ENCODE assay signal across 10 cellular contexts in genomic region chr2:233209117-233209977, GRCh38. TPM values are rescaled to one million over a fixed set of nuclear protein-coding genes. Genes with fewer than 3 reads are reported as not detected.
DNase-seq lines count a peak whose midpoint lies in the region; ATAC-seq and TF ChIP-seq lines count a peak whose summit lies in the region.
"Had no signal": no experiment of that assay in that cellular context is flagged by ENCODE, and none has a peak within 500 bp of the region (broad histone marks: within the 10 kb centered on the region; RNA-seq: fewer than 3 reads in every experiment).

No MANE protein-coding gene starts in this region.

- H3K4me3 Mint-ChIP-seq in activated CD8-positive, alpha-beta T cell treated with anti-CD3 and anti-CD28 coated beads for 36 hours: no peak overlapping the region

- peaks cover 32% of the 10 kb centered on the region for H3K4me1 ChIP-seq in cardiac muscle cell (ENCODE audit: low read depth)

- no peaks in the 10 kb centered on the region for H3K9me3 ChIP-seq in cardiac muscle cell (ENCODE audit: low read depth)

- H3K36me3 Mint-ChIP-seq in activated CD8-positive, alpha-beta T cell treated with anti-CD3 and anti-CD28 coated beads for 36 hours (ENCODE audit: low read depth): peaks cover 6% of the 10 kb centered on the region

- H3K36me3 ChIP-seq in cardiac muscle cell: no peaks in the 10 kb centered on the region

- H3K27ac ChIP-seq in cardiac muscle cell: peak overlapping the region; percentile 34

- H3K9me3 Mint-ChIP-seq in activated CD8-positive, alpha-beta T cell treated with anti-CD3 and anti-CD28 coated beads for 36 hours: no peaks in the 10 kb centered on the region
- H3K9me3 Mint-ChIP-seq: activated naive CD4-positive, alpha-beta T cell treated with anti-CD3 and anti-CD28 coated beads, Interleukin-2, amount 50 U/mL, for 72 hours had no signal

- intact Hi-C loops in Right ventricle myocardium inferior (cut with DNase I): no loop called here
- intact Hi-C loops in activated CD8-positive, alpha-beta T cell treated with anti-CD3 and anti-CD28 coated beads for 36 hours (cut with micrococcal nuclease): no loop called here

- POLR2A ChIA-PET in activated CD8-positive, alpha-beta T cell treated with anti-CD3 and anti-CD28 coated beads for 36 hours (lab: Charles Lee): interaction anchor here (0.9 to 1.6 kb wide), 2 partner anchors 19 to 59 kb away, joined by 3 read pairs; no protein-coding TSS in a partner anchor

- H3K27me3 Mint-ChIP-seq in activated CD8-positive, alpha-beta T cell treated with anti-CD3 and anti-CD28 coated beads for 36 hours: no peaks in the 10 kb centered on the region

- ATAC-seq in Right ventricle myocardium inferior: no peak
- no peak for ATAC-seq in activated CD8-positive, alpha-beta T cell treated with anti-CD3 and anti-CD28 coated beads for 36 hours
- no peak for ATAC-seq in HG02798 (IDR thresholded peaks at IDR 0.05; ENCODE audit: poor library complexity, unreplicated experiment)

- H3K4me3 ChIP-seq in cardiac muscle cell: no peak overlapping the region

- peaks cover 10% of the 10 kb centered on the region for H3K4me1 Mint-ChIP-seq in activated CD8-positive, alpha-beta T cell treated with anti-CD3 and anti-CD28 coated beads for 36 hours (ENCODE audit: low read depth)

- H3K27me3 ChIP-seq in cardiac muscle cell: no peaks in the 10 kb centered on the region

- H3K27ac Mint-ChIP-seq in activated CD8-positive, alpha-beta T cell treated with anti-CD3 and anti-CD28 coated beads for 36 hours: peak overlapping the region; percentile 9

- TF ChIP-seq CTCF in cardiac muscle cell (IDR thresholded peaks at IDR 0.05; ENCODE audit: low read depth, low read length): no peak
- TF ChIP-seq CTCF in activated CD8-positive, alpha-beta T cell treated with anti-CD3 and anti-CD28 coated beads for 36 hours (IDR thresholded peaks at IDR 0.05): no peak

- DNase-seq in cardiac muscle cell (ENCODE audit: low read depth in 1 of 2, low spot score in 1 of 2) (peak; percentile 56 to 76), Right ventricle myocardium inferior (ENCODE audit: missing footprints) (no peak), iPS-NIHi7 (ENCODE audit: extremely low spot score) (peak; percentile 86), superior temporal gyrus (ENCODE audit: extremely low spot score) (peak; percentile 66), NCI-H187 (lab: John Stamatoyannopoulos, UW) (no peak)
- DNase-seq in activated CD8-positive, alpha-beta T cell treated with anti-CD3 and anti-CD28 coated beads for 36 hours: no peak
- DNase-seq in effector CD4-positive, alpha-beta T cell: no peak
- DNase-seq: NCI-H510A treated with DMSO at 0.1 percent for 48 hours had no signal

- CTCF ChIA-PET in activated CD8-positive, alpha-beta T cell treated with anti-CD3 and anti-CD28 coated beads for 36 hours (lab: Charles Lee): interaction anchor here (1.5 to 2.2 kb wide), 2 partner anchors 9 to 42 kb away, joined by 5 read pairs; partner anchors contain the start of gene ATG16L1

RNA-seq across cellular contexts. Expression of gene ATG16L1, which starts 42.1 kb away (rescaled TPM):
- total RNA-seq in cardiac muscle cell (27.7 and 36.1 TPM in 2 replicates), Right ventricle myocardium inferior (15.4 TPM)
- 16.5 and 18.5 TPM in 2 replicates for polyA plus RNA-seq in cardiac muscle cell
- total RNA-seq in activated CD8-positive, alpha-beta T cell treated with anti-CD3 and anti-CD28 coated beads for 36 hours: 10 to 100 TPM; 22.1 to 24.4 TPM

Comparison
In these comparisons a context has a peak if more than half of its experiments do, and no peak if none do; other contexts are left out.
1. DNase-seq: peak in cardiac muscle cell (2 of 2), iPS-NIHi7 (single experiment) and superior temporal gyrus (single experiment); none in Right ventricle myocardium inferior (single experiment), activated CD8-positive, alpha-beta T cell treated with anti-CD3 and anti-CD28 coated beads for 36 hours (single experiment), NCI-H187 (0 of 2) and effector CD4-positive, alpha-beta T cell (single experiment).